In the genomic region with DNA sequence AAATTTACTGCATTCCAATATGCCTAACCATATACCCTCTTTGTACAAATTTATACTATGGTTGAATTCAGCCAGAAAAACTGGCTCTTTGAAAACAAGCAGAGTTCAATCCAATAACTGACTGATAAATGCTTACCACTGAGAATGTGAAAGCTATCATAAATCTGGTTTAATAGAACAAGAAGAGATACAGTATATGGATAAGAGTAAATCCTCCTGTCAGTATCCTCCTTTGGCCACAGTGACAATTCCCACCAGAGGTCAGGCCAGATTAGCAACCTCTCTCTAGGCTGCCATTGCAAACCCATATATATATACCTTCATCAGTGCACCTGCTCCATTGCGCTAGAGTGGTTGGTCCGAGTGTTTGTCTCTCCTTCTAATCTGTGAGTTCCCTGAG, we compare ENCODE assay signal across 9 cellular contexts.
"Had no signal": no experiment of that assay in that cellular context is flagged by ENCODE, and none has a peak within 500 bp of the region (broad histone marks: within the 10 kb centered on the region; RNA-seq: fewer than 3 reads in every experiment).

No MANE protein-coding gene starts in this region.

- ATAC-seq: natural killer cell treated with Interleukin-12 subunit alpha and Interleukin-12 subunit beta and Interleukin-15 and Interleukin-18, amount 100 ng/mL, for 72 hours; stimulated activated effector memory CD8-positive, alpha-beta T cell treated with anti-CD3 and anti-CD28 coated beads, Interleukin-12 subunit alpha, Interleukin-12 subunit beta, amount 100 ng/mL, for 72 hours had no signal

- DNase-seq: activated CD4-positive, alpha-beta T cell treated with anti-CD3 and anti-CD28 coated beads, Interleukin-2, amount 10 ng/mL, durations not matched to agents 7 days and 5 days; activated CD8-positive, alpha-beta memory T cell treated with anti-CD3 and anti-CD28 coated beads for 24 hours; aorta; cerebellar nuclear complex; effector memory CD4-positive, alpha-beta T cell; foreskin fibroblast; mesendoderm had no signal
